28 cellular contexts compared by ENCODE assay signal in the genomic region with DNA sequence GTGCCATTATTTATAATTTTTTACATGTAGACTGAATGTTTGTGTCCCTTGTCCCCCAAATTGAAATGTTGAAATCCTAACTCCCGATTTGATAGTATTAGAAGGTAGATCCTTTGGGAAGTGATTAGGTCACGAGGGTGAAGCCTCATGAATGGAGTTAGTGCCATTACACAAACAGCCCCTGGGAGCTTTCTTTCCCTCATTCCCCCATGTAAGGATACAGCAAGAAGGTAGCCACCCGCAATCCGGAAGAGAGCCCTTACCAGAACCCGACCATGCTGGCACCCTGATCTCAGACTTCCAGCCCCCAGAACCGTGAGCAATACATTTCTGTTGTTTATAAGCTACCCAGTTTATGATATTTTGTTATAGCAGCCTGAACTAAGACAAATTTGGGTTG.
"Had no signal": no experiment of that assay in that cellular context is flagged by ENCODE, and none has a peak within 500 bp of the region (broad histone marks: within the 10 kb centered on the region; RNA-seq: fewer than 3 reads in every experiment).

No MANE protein-coding gene starts in this region.

- H3K36me3 ChIP-seq: brain microvascular endothelial cell, esophagus squamous epithelium, gastroesophageal sphincter, heart right ventricle had no signal

- H3K27me3 ChIP-seq: brain microvascular endothelial cell had no signal

- H3K4me3 ChIP-seq: esophagus squamous epithelium, gastroesophageal sphincter, heart right ventricle had no signal

- H3K4me3 Mint-ChIP-seq: activated CD4-positive, alpha-beta memory T cell treated with anti-CD3 and anti-CD28 coated beads for 36 hours; activated CD4-positive, alpha-beta T cell treated with anti-CD3 and anti-CD28 coated beads for 36 hours; activated CD4-positive, alpha-beta T cell treated with anti-CD3 and anti-CD28 coated beads, Interleukin-2, amount 10 ng/mL, durations not matched to agents 24 days and 14 days; activated CD8-positive, alpha-beta T cell treated with anti-CD3 and anti-CD28 coated beads, Interleukin-2, amount 10 ng/mL, durations not matched to agents 7 days and 5 days; activated naive CD8-positive, alpha-beta T cell; activated T-cell treated with anti-CD3 and anti-CD28 coated beads, Interleukin-2, amount 50 U/mL, for 24 hours; activated T-cell treated with anti-CD3 and anti-CD28 coated beads, Interleukin-2, amount 50 U/mL, for 72 hours; central memory CD8-positive, alpha-beta T cell; effector memory CD8-positive, alpha-beta T cell had no signal

- H3K36me3 Mint-ChIP-seq: activated CD4-positive, alpha-beta memory T cell treated with anti-CD3 and anti-CD28 coated beads for 36 hours; activated naive CD8-positive, alpha-beta T cell had no signal

- ATAC-seq: activated CD4-positive, alpha-beta T cell treated with anti-CD3 and anti-CD28 coated beads for 36 hours; activated CD8-positive, alpha-beta T cell treated with anti-CD3 and anti-CD28 coated beads, Interleukin-2, amount 10 ng/mL, durations not matched to agents 7 days and 5 days; activated T-cell treated with anti-CD3 and anti-CD28 coated beads, Interleukin-2, amount 50 U/mL, for 72 hours; effector memory CD8-positive, alpha-beta T cell; gastroesophageal sphincter; heart right ventricle had no signal

- H3K27ac Mint-ChIP-seq: activated CD4-positive, alpha-beta memory T cell treated with anti-CD3 and anti-CD28 coated beads for 36 hours; activated CD4-positive, alpha-beta T cell treated with anti-CD3 and anti-CD28 coated beads for 36 hours; activated CD4-positive, alpha-beta T cell treated with anti-CD3 and anti-CD28 coated beads, Interleukin-2, amount 10 ng/mL, durations not matched to agents 24 days and 14 days; activated CD8-positive, alpha-beta T cell treated with anti-CD3 and anti-CD28 coated beads, Interleukin-2, amount 10 ng/mL, durations not matched to agents 7 days and 5 days; activated naive CD8-positive, alpha-beta T cell; activated T-cell treated with anti-CD3 and anti-CD28 coated beads, Interleukin-2, amount 50 U/mL, for 24 hours; effector memory CD8-positive, alpha-beta T cell had no signal

- H3K4me1 ChIP-seq: esophagus squamous epithelium, gastroesophageal sphincter, heart right ventricle had no signal

- H3K4me1 Mint-ChIP-seq: activated CD4-positive, alpha-beta T cell treated with anti-CD3 and anti-CD28 coated beads for 36 hours; activated CD4-positive, alpha-beta T cell treated with anti-CD3 and anti-CD28 coated beads, Interleukin-2, amount 10 ng/mL, durations not matched to agents 24 days and 14 days; central memory CD8-positive, alpha-beta T cell had no signal

- H3K9me3 Mint-ChIP-seq: activated CD4-positive, alpha-beta T cell treated with anti-CD3 and anti-CD28 coated beads, Interleukin-2, amount 10 ng/mL, durations not matched to agents 24 days and 14 days; activated T-cell treated with anti-CD3 and anti-CD28 coated beads, Interleukin-2, amount 50 U/mL, for 24 hours; activated T-cell treated with anti-CD3 and anti-CD28 coated beads, Interleukin-2, amount 50 U/mL, for 72 hours; central memory CD8-positive, alpha-beta T cell; effector memory CD8-positive, alpha-beta T cell had no signal

- H3K27ac ChIP-seq: brain microvascular endothelial cell, epithelial cell of prostate, esophagus squamous epithelium, gastroesophageal sphincter, heart right ventricle had no signal

- H3K9me3 ChIP-seq: esophagus squamous epithelium had no signal

- DNase-seq: activated CD4-positive, alpha-beta memory T cell treated with anti-CD3 and anti-CD28 coated beads for 36 hours; activated CD4-positive, alpha-beta T cell treated with anti-CD3 and anti-CD28 coated beads for 36 hours; activated CD4-positive, alpha-beta T cell treated with anti-CD3 and anti-CD28 coated beads, Interleukin-2, amount 10 ng/mL, durations not matched to agents 24 days and 14 days; activated CD4-positive, CD25-positive, alpha-beta regulatory T cell; activated CD4-positive, CD25-positive, alpha-beta regulatory T cell treated with anti-CD3 and anti-CD28 coated beads, Interleukin-2, amount 50 U/mL, for 72 hours; activated CD8-positive, alpha-beta T cell treated with anti-CD3 and anti-CD28 coated beads, Interleukin-2, amount 10 ng/mL, durations not matched to agents 7 days and 5 days; activated effector memory CD4-positive, alpha-beta T cell treated with Interleukin-2 at 50 U/mL for 16 hours; activated gamma-delta T cell treated with Interleukin-2 at 50 U/mL for 16 hours; activated naive CD4-positive, alpha-beta T cell treated with anti-CD3 and anti-CD28 coated beads, Interleukin-2, amount 50 U/mL, for 16 hours; activated naive CD4-positive, alpha-beta T cell treated with Interleukin-2 at 50 U/mL for 16 hours; activated T-cell treated with anti-CD3 and anti-CD28 coated beads for 4 hours; activated T-cell treated with anti-CD3 and anti-CD28 coated beads, Interleukin-2, amount 50 U/mL, for 24 hours; activated T-cell treated with anti-CD3 and anti-CD28 coated beads, Interleukin-2, amount 50 U/mL, for 72 hours; amniotic stem cell; anterior cingulate cortex; brain microvascular endothelial cell; cortex of kidney; dermis blood vessel endothelial cell; effector CD4-positive, alpha-beta T cell; effector memory CD8-positive, alpha-beta T cell; esophagus squamous epithelium; foreskin melanocyte; heart right ventricle; T-helper 2 cell had no signal
